ENCODE assay signal across 12 cellular contexts in the genomic region with DNA sequence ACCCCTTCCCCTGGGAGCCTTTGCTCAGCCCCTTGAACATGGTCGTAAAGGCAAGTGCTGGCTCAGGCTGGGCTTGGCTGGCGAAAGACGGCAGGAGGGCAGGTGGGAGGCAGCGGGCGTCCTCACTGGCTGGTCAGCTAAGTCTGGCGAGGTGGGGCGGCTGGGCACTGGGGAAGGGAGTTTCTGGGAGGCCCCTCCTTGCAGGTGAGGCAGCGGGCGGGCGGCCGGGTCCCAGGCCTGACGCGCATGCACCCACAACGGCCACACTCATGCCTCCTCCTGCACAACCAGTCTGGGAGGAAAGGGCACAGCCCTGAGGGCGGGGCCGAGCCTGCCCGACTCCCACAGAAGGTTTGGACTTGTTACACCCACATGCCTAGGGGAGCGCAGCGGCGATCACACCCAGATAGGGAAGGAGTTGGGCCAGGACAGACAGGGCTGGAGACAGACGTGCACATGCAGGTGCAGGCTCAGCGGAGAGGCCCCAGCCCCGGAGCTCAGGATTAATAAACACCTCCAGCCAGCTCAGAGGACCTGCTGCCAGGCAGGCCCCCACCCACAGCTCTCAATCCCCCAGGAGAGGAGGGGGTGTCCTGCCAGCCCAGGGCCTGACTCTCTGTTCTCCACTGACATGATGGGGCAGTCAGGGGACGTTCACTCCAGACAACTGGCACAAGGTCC. TPM values are rescaled to one million over a fixed set of nuclear protein-coding genes. Genes with fewer than 3 reads are reported as not detected.
DNase-seq lines count a peak whose midpoint lies in the region; TF ChIP-seq lines count a peak whose summit lies in the region.
"Had no signal": no experiment of that assay in that cellular context is flagged by ENCODE, and none has a peak within 500 bp of the region (broad histone marks: within the 10 kb centered on the region; RNA-seq: fewer than 3 reads in every experiment).

Gene EVPL, minus strand, starts transcription at position 148 of the 681 bp plus-strand sequence. Its CDS starts 108 bp downstream, at position 40.

- H3K9me3 ChIP-seq in SJCRH30 (replicated peaks) (no peaks in the 10 kb centered on the region), transverse colon (no peaks in the 10 kb centered on the region)
- H3K9me3 ChIP-seq: psoas muscle had no signal

- no peaks in the 10 kb centered on the region for H3K36me3 ChIP-seq in SJCRH30
- H3K36me3 ChIP-seq in transverse colon: no peaks in the 10 kb centered on the region

- DNase-seq in NCI-H82 (lab: John Stamatoyannopoulos, UW): peak; percentile 36
- DNase-seq in NCI-H82 treated with DMSO at 0.1 percent for 48 hours (lab: John Stamatoyannopoulos, UW; ENCODE audit: unreplicated experiment): no peak
- peak; percentile 58 to 64 for DNase-seq in SJCRH30
- peak; percentile 93 for DNase-seq in kidney tubule cell (ENCODE audit: low spot score)
- peak; percentile 90 for DNase-seq in transverse colon
- no peak for DNase-seq in NCI-H146 treated with DMSO at 0.1 percent for 48 hours (lab: John Stamatoyannopoulos, UW; ENCODE audit: unreplicated experiment)
- DNase-seq in erythroblast (lab: John Stamatoyannopoulos, UW): no peak
- no peak for DNase-seq in NOMO-1 treated with dmso at 0.1 percent for 144 hours (lab: John Stamatoyannopoulos, UW; ENCODE audit: unreplicated experiment)
- DNase-seq: activated CD4-positive, alpha-beta T cell treated with anti-CD3 and anti-CD28 coated beads for 36 hours; activated naive CD4-positive, alpha-beta T cell treated with anti-CD3 and anti-CD28 coated beads for 36 hours; Kasumi-1; psoas muscle had no signal

- 60 to 63% methylated on average over 1 to 24 of the region's 24 CpGs for WGBS in transverse colon (ENCODE audit: low coverage in 1 of 2), 2 donors

- intact Hi-C loops in transverse colon (cut with DNase I; ENCODE audit: low total_unique reads): no loop called here

- in situ Hi-C loops in transverse colon (cut with MboI; ENCODE audit: low pct_ligation_motif_present in 1 of 4, low pct_unique_long_range_greater_than_20kb in 1 of 4, low sequenced_read_pairs in 3 of 4): no loop called here

- H3K27ac ChIP-seq in SJCRH30 (no peak within 1 kb of the TSS), transverse colon (peak within 1 kb of the TSS; percentile 79 to 87 (median 82))
- H3K27ac ChIP-seq: psoas muscle had no signal

- TF ChIP-seq POLR2A in transverse colon (IDR thresholded peaks at IDR 0.05) (peak; percentile 74), erythroblast (IDR thresholded peaks at IDR 0.05; ENCODE audit: low read length) (no peak)

- TF ChIP-seq EP300 in transverse colon (IDR thresholded peaks at IDR 0.05; ENCODE audit: low read depth): no peak

- H3K27me3 ChIP-seq in SJCRH30: no peaks in the 10 kb centered on the region
- no peaks in the 10 kb centered on the region for H3K27me3 ChIP-seq in transverse colon

- no peak for TF ChIP-seq CTCF in transverse colon (IDR thresholded peaks at IDR 0.05)

- no peak within 1 kb of the TSS for H3K4me3 ChIP-seq in SJCRH30
- H3K4me3 ChIP-seq in transverse colon: peak within 1 kb of the TSS in 3 of 4 donors; percentile 34 to 45 (median 44)
- H3K4me3 ChIP-seq: psoas muscle had no signal

- peaks cover 19% of the 10 kb centered on the region; the same call in 1 of the 2 replicates for H3K4me1 ChIP-seq in SJCRH30
- H3K4me1 ChIP-seq in transverse colon: peaks cover 8 to 45% (median 30%) of the 10 kb centered on the region in 4 donors
- H3K4me1 ChIP-seq: psoas muscle had no signal

RNA-seq across cellular contexts. Expression of gene EVPL, which starts in this region (rescaled TPM):
- 0.63 and 1.1 TPM in 2 replicates for total RNA-seq in SJCRH30 (2014; rRNA removed; shearing (Covaris generic))
- 10 to 100 TPM; 17.1 to 23.7 (median 20.6) TPM for total RNA-seq in transverse colon

Comparison
In these comparisons a context has a peak if more than half of its experiments do, and no peak if none do; other contexts are left out.
1. DNase-seq: peak in NCI-H82 (single experiment), SJCRH30 (2 of 2), kidney tubule cell (single experiment) and transverse colon (single experiment); none in NCI-H82 treated with DMSO at 0.1 percent for 48 hours (single experiment), NCI-H146 treated with DMSO at 0.1 percent for 48 hours (single experiment), erythroblast (0 of 2) and NOMO-1 treated with dmso at 0.1 percent for 144 hours (single experiment).